In genomic region chr11:27263046-27263445, GRCh38 we compare ENCODE assay signal across 23 cellular contexts.
"Had no signal": no experiment of that assay in that cellular context is flagged by ENCODE, and none has a peak within 500 bp of the region (broad histone marks: within the 10 kb centered on the region; RNA-seq: fewer than 3 reads in every experiment).

No MANE protein-coding gene starts in this region.

- H3K27ac ChIP-seq: HL-60, KMS-11 had no signal

- H3K9ac ChIP-seq: KMS-11 had no signal

- H3K4me1 Mint-ChIP-seq: IgD-negative memory B cell had no signal

- H3K4me2 ChIP-seq: KMS-11 had no signal

- DNase-seq: MV-4-11, NCI-H1048, NCI-H1105, NCI-H1417, NCI-H1436 treated with DMSO at 0.1 percent for 48 hours, NCI-H1694, NCI-H187 treated with DMSO at 0.1 percent for 48 hours, NCI-H2081 treated with DMSO at 0.1 percent for 48 hours, NCI-H2171, NCI-H226, NCI-H446, NCI-H510A, NCI-H524 treated with DMSO at 0.1 percent for 48 hours, NCI-H69, NCI-H774, RPMI8226, SHP77, T-helper 1 cell had no signal

- H3K4me3 Mint-ChIP-seq: IgD-negative memory B cell had no signal

- H3K27me3 Mint-ChIP-seq: IgD-negative memory B cell had no signal

- ATAC-seq: K562, SK-N-SH treated with all-trans-retinoic acid at 6 μM for 48 hours had no signal

- H3K4me3 ChIP-seq: K562 had no signal

- H3K36me3 Mint-ChIP-seq: IgD-negative memory B cell had no signal

- H3K27ac Mint-ChIP-seq: IgD-negative memory B cell had no signal
